9 cellular contexts compared by ENCODE assay signal in the genomic region with DNA sequence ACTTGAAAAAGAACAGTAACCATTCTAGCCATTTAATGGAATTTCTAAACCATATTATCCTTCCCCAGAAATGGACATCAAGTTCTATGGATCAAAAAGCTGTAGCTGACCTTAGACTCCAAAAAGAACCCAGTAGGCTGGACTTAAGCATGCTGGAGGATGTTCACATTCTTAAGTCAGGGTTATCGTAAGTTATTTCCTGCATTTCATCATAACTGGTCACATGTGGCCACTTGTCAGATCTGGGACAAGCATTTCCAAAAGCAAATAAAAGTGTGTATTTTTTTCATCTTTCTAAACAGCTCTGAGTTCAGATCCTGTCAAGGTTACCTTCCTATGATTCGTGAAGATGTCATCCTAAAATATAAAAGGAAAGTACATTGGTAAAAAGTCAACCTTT.
DNase-seq lines count a peak whose midpoint lies in the region; ATAC-seq and TF ChIP-seq lines count a peak whose summit lies in the region.
"Had no signal": no experiment of that assay in that cellular context is flagged by ENCODE, and none has a peak within 500 bp of the region (broad histone marks: within the 10 kb centered on the region; RNA-seq: fewer than 3 reads in every experiment).

No MANE protein-coding gene starts in this region.

- H3K36me3 ChIP-seq in heart right ventricle = no peaks in the 10 kb centered on the region
- H3K36me3 ChIP-seq in stomach smooth muscle (ENCODE audit: control insufficient read depth in 2 of 2, insufficient read depth in 2 of 2, low read length in 2 of 2) = no peaks in the 10 kb centered on the region

- H3K27me3 ChIP-seq in heart right ventricle = no peaks in the 10 kb centered on the region
- no peaks in the 10 kb centered on the region for H3K27me3 ChIP-seq in stomach smooth muscle (ENCODE audit: control insufficient read depth in 1 of 2, insufficient read depth in 2 of 2, low read length in 2 of 2)

- peak overlapping the region; percentile 96 for H3K27ac Mint-ChIP-seq in activated T-cell treated with anti-CD3 and anti-CD28 coated beads, Interleukin-2, amount 50 U/mL, for 24 hours
- peak overlapping the region; percentile 96 for H3K27ac Mint-ChIP-seq in activated B cell treated with CpG ODN at 0.5 μM for 24 hours

- H3K9me3 Mint-ChIP-seq in activated T-cell treated with anti-CD3 and anti-CD28 coated beads, Interleukin-2, amount 50 U/mL, for 24 hours = peaks cover 6% of the 10 kb centered on the region
- H3K9me3 Mint-ChIP-seq in activated B cell treated with CpG ODN at 0.5 μM for 24 hours = no peaks in the 10 kb centered on the region

- no peak for ATAC-seq in activated B cell treated with CpG ODN at 0.5 μM for 24 hours (ENCODE audit: low read depth)
- ATAC-seq in heart right ventricle = peak in 6 of 8 donors; percentile 45 to 66 (median 61)

- CTCF ChIA-PET in activated B cell treated with CpG ODN at 0.5 μM for 24 hours (lab: Charles Lee) = no interaction called here

- DNase-seq in activated T-cell treated with anti-CD3 and anti-CD28 coated beads, Interleukin-2, amount 50 U/mL, for 24 hours = no peak
- DNase-seq in activated T-cell treated with anti-CD3 and anti-CD28 coated beads, Interleukin-2, amount 50 U/mL, for 1 hour = no peak
- no peak for DNase-seq in activated B cell treated with CpG ODN at 0.5 μM for 24 hours
- DNase-seq in heart right ventricle = no peak
- no peak for DNase-seq in GM10266 (ENCODE audit: extremely low spot score)
- DNase-seq in DMS 273 treated with DMSO at 0.1 percent for 48 hours (lab: John Stamatoyannopoulos, UW) = no peak
- no peak for DNase-seq in NCI-H1048 (lab: John Stamatoyannopoulos, UW)
- DNase-seq: cerebellar nuclear complex had no signal

- H3K36me3 Mint-ChIP-seq in activated T-cell treated with anti-CD3 and anti-CD28 coated beads, Interleukin-2, amount 50 U/mL, for 24 hours (ENCODE audit: low read depth) = peaks cover 26% of the 10 kb centered on the region
- no peaks in the 10 kb centered on the region for H3K36me3 Mint-ChIP-seq in activated B cell treated with CpG ODN at 0.5 μM for 24 hours (ENCODE audit: low read depth)

- no peak overlapping the region for H3K4me3 ChIP-seq in heart right ventricle
- H3K4me3 ChIP-seq in stomach smooth muscle (ENCODE audit: low read length in 2 of 2) = no peak overlapping the region

- no peak for TF ChIP-seq CTCF in activated B cell treated with CpG ODN at 0.5 μM for 24 hours (IDR thresholded peaks at IDR 0.05)
- no peak for TF ChIP-seq CTCF in heart right ventricle (IDR thresholded peaks at IDR 0.05)
- TF ChIP-seq CTCF in GM10266 (IDR thresholded peaks at IDR 0.05; ENCODE audit: control insufficient read depth, insufficient read depth, low read depth, missing control alignments) = no peak

- H3K27ac ChIP-seq in heart right ventricle = peak overlapping the region in 7 of 10 donors; percentile 9 to 88 (median 56)
- peak overlapping the region; percentile 18 for H3K27ac ChIP-seq in stomach smooth muscle (ENCODE audit: low read length)

- H3K4me3 Mint-ChIP-seq in activated T-cell treated with anti-CD3 and anti-CD28 coated beads, Interleukin-2, amount 50 U/mL, for 24 hours = peak overlapping the region; percentile 50
- no peak overlapping the region for H3K4me3 Mint-ChIP-seq in activated B cell treated with CpG ODN at 0.5 μM for 24 hours

- POLR2A ChIA-PET in activated B cell treated with CpG ODN at 0.5 μM for 24 hours (lab: Charles Lee) = interaction anchor here (1.9 to 2.3 kb wide), 2 partner anchors 19 to 32 kb away, joined by 6 to 9 read pairs; no protein-coding TSS in a partner anchor

- H3K4me1 Mint-ChIP-seq in activated T-cell treated with anti-CD3 and anti-CD28 coated beads, Interleukin-2, amount 50 U/mL, for 24 hours (ENCODE audit: low read depth) = peaks cover 90% of the 10 kb centered on the region
- peaks cover 61% of the 10 kb centered on the region for H3K4me1 Mint-ChIP-seq in activated B cell treated with CpG ODN at 0.5 μM for 24 hours

- no peak overlapping the region for H3K9ac ChIP-seq in stomach smooth muscle (ENCODE audit: low read length in 2 of 2)

- H3K27me3 Mint-ChIP-seq in activated T-cell treated with anti-CD3 and anti-CD28 coated beads, Interleukin-2, amount 50 U/mL, for 24 hours = no peaks in the 10 kb centered on the region
- H3K27me3 Mint-ChIP-seq in activated B cell treated with CpG ODN at 0.5 μM for 24 hours = no peaks in the 10 kb centered on the region

- intact Hi-C loops in activated B cell treated with CpG ODN at 0.5 μM for 24 hours (cut with micrococcal nuclease) (no loop called here), heart right ventricle (cut with DNase I) (loop anchor here in 4 of 10 donors (10.0 kb wide), 2 partner anchors 200 to 280 kb away; no protein-coding TSS in a partner anchor)

- H3K4me1 ChIP-seq in heart right ventricle (peaks cover 5 to 72% (median 40%) of the 10 kb centered on the region in 9 donors), stomach smooth muscle (ENCODE audit: control insufficient read depth, insufficient read depth, low read length) (no peaks in the 10 kb centered on the region)

- H3K9me3 ChIP-seq in heart right ventricle (no peaks in the 10 kb centered on the region), stomach smooth muscle (ENCODE audit: control insufficient read depth in 2 of 2, low read length in 2 of 2) (peaks cover 0 to 2% of the 10 kb centered on the region in 2 donors)

- WGBS in heart right ventricle, 2 donors = 46 to 47% methylated on average over 2 of the region's 2 CpGs
